ENCODE assay signal across 9 cellular contexts in genomic region chr11:32088117-32088941, GRCh38. TPM values are rescaled to one million over a fixed set of nuclear protein-coding genes. Genes with fewer than 3 reads are reported as not detected.
DNase-seq lines count a peak whose midpoint lies in the region; ATAC-seq and TF ChIP-seq lines count a peak whose summit lies in the region.
"Had no signal": no experiment of that assay in that cellular context is flagged by ENCODE, and none has a peak within 500 bp of the region (broad histone marks: within the 10 kb centered on the region; RNA-seq: fewer than 3 reads in every experiment).

No MANE protein-coding gene starts in this region.

- no peaks in the 10 kb centered on the region for H3K36me3 ChIP-seq in GM23248 (ENCODE audit: low read depth)

- H3K27ac ChIP-seq in GM23248 = peak overlapping the region; percentile 82
- peak overlapping the region; percentile 53 to 73 for H3K27ac ChIP-seq in coronary artery
- H3K27ac ChIP-seq: C4-2B had no signal

- H3K4me1 Mint-ChIP-seq in activated CD8-positive, alpha-beta memory T cell treated with anti-CD3 and anti-CD28 coated beads, Interleukin-2, amount 10 ng/mL, durations not matched to agents 7 days and 5 days = peaks cover 30% of the 10 kb centered on the region

- DNase-seq in NCI-H2107 treated with DMSO at 0.1 percent for 48 hours (lab: John Stamatoyannopoulos, UW; ENCODE audit: unreplicated experiment) = peak; percentile 60
- DNase-seq in NCI-H2107 (lab: John Stamatoyannopoulos, UW) = no peak
- DNase-seq in GM23248 = peak; percentile 86
- DNase-seq in NCI-H460 (ENCODE audit: extremely low read depth, low read depth) = peak; percentile 43
- DNase-seq in coronary artery (ENCODE audit: low spot score) = peak; percentile 90
- DNase-seq in pulmonary artery endothelial cell (ENCODE audit: low read depth, low spot score) = peak; percentile 77
- DNase-seq in SHP77 treated with DMSO at 0.1 percent for 48 hours (lab: John Stamatoyannopoulos, UW) = no peak
- no peak for DNase-seq in activated CD8-positive, alpha-beta memory T cell treated with anti-CD3 and anti-CD28 coated beads, Interleukin-2, amount 10 ng/mL, durations not matched to agents 7 days and 5 days

- H3K4me3 Mint-ChIP-seq in activated CD8-positive, alpha-beta memory T cell treated with anti-CD3 and anti-CD28 coated beads, Interleukin-2, amount 10 ng/mL, durations not matched to agents 7 days and 5 days = no peak overlapping the region

- H3K9me3 Mint-ChIP-seq in activated CD8-positive, alpha-beta memory T cell treated with anti-CD3 and anti-CD28 coated beads, Interleukin-2, amount 10 ng/mL, durations not matched to agents 7 days and 5 days (ENCODE audit: low read depth) = no peaks in the 10 kb centered on the region

- H3K27me3 Mint-ChIP-seq in activated CD8-positive, alpha-beta memory T cell treated with anti-CD3 and anti-CD28 coated beads, Interleukin-2, amount 10 ng/mL, durations not matched to agents 7 days and 5 days = peaks cover 24% of the 10 kb centered on the region

- peaks cover 36% of the 10 kb centered on the region for H3K4me1 ChIP-seq in GM23248 (ENCODE audit: insufficient read depth)

- peak overlapping the region; percentile 73 for H3K4me2 ChIP-seq in GM23248 (ENCODE audit: unreplicated experiment)

- H3K9me2 ChIP-seq in GM23248 (ENCODE audit: insufficient read depth) = no peaks in the 10 kb centered on the region

- H3F3A ChIP-seq in GM23248 (ENCODE audit: insufficient read depth) = peaks cover 41% of the 10 kb centered on the region

- no peak for TF ChIP-seq CTCF in coronary artery (IDR thresholded peaks at IDR 0.05)

- 41 to 44% methylated on average over 4 of the region's 4 CpGs for WGBS in GM23248 (ENCODE audit: low coverage in 1 of 2, low lambda C conversion rate in 2 of 2, missing lambda C conversion rate in 2 of 2), 2 experiments

- in situ Hi-C loops in GM23248 (cut with MboI) = no loop called here

- ATAC-seq in activated CD8-positive, alpha-beta memory T cell treated with anti-CD3 and anti-CD28 coated beads, Interleukin-2, amount 10 ng/mL, durations not matched to agents 7 days and 5 days = no peak

- H3K9ac ChIP-seq in GM23248 = peak overlapping the region; percentile 48

- no peak overlapping the region for H3K27ac Mint-ChIP-seq in activated CD8-positive, alpha-beta memory T cell treated with anti-CD3 and anti-CD28 coated beads, Interleukin-2, amount 10 ng/mL, durations not matched to agents 7 days and 5 days

- H3K9me3 ChIP-seq in GM23248 (ENCODE audit: low read depth) = no peaks in the 10 kb centered on the region

- H3K36me3 Mint-ChIP-seq in activated CD8-positive, alpha-beta memory T cell treated with anti-CD3 and anti-CD28 coated beads, Interleukin-2, amount 10 ng/mL, durations not matched to agents 7 days and 5 days = no peaks in the 10 kb centered on the region

- H3K27me3 ChIP-seq in GM23248 (replicated peaks; ENCODE audit: insufficient read depth) = no peaks in the 10 kb centered on the region

- peaks cover 21% of the 10 kb centered on the region for H3K79me2 ChIP-seq in GM23248 (ENCODE audit: insufficient read depth)

- CTCF ChIA-PET in activated CD8-positive, alpha-beta memory T cell treated with anti-CD3 and anti-CD28 coated beads, Interleukin-2, amount 10 ng/mL, durations not matched to agents 7 days and 5 days (lab: Charles Lee) = interaction anchor here (0.8 kb wide), 1 partner anchor 24 kb away, joined by 3 read pairs; no protein-coding TSS in a partner anchor

- H3K4me3 ChIP-seq in GM23248 (peak overlapping the region; percentile 52), coronary artery (peak overlapping the region; percentile 54)

- H4K20me1 ChIP-seq in GM23248 (ENCODE audit: insufficient read depth) = no peaks in the 10 kb centered on the region

- H2AFZ ChIP-seq in GM23248 = 0 out of 2 replicates have a peak overlapping the region, but pooled peaks have one; percentile 23

RNA-seq across cellular contexts. Expression of gene RCN1, which starts 2.5 kb away (rescaled TPM):
- total RNA-seq in GM23248 (2014; rRNA removed; shearing (Covaris generic)) = 483 and 534 TPM in 2 replicates
- 557 and 558 TPM in 2 replicates for polyA plus RNA-seq in GM23248 (2016; fragmentation: Nextera tagmentation; extraction: Ambion mirVana)
- total RNA-seq in NCI-H460 (2014; rRNA removed; shearing (Covaris generic)) = 111 and 132 TPM in 2 replicates
- polyA plus RNA-seq in NCI-H460 (2014; cell fraction: nucleus; rRNA removed) = 78.5 and 97.4 TPM in 2 replicates
- 401 and 433 TPM in 2 replicates for total RNA-seq in pulmonary artery endothelial cell
- 10 to 100 TPM; 21.1 to 24.5 TPM for total RNA-seq in activated CD8-positive, alpha-beta memory T cell treated with anti-CD3 and anti-CD28 coated beads, Interleukin-2, amount 10 ng/mL, durations not matched to agents 7 days and 5 days

Comparison
In these comparisons a context has a peak if more than half of its experiments do, and no peak if none do; other contexts are left out.
1. DNase-seq: peak in NCI-H2107 treated with DMSO at 0.1 percent for 48 hours (single experiment), GM23248 (single experiment), NCI-H460 (single experiment), coronary artery (single experiment) and pulmonary artery endothelial cell (single experiment); none in NCI-H2107 (single experiment), SHP77 treated with DMSO at 0.1 percent for 48 hours (single experiment) and activated CD8-positive, alpha-beta memory T cell treated with anti-CD3 and anti-CD28 coated beads, Interleukin-2, amount 10 ng/mL, durations not matched to agents 7 days and 5 days (single experiment).